Comparison of ENCODE assay signal across 25 cellular contexts in genomic region chr7:29394321-29394720, GRCh38.
"Had no signal": no experiment of that assay in that cellular context is flagged by ENCODE, and none has a peak within 500 bp of the region (broad histone marks: within the 10 kb centered on the region; RNA-seq: fewer than 3 reads in every experiment).

No MANE protein-coding gene starts in this region.

- H3K27me3 Mint-ChIP-seq: dendritic cell treated with granulocyte-macrophage colony-stimulating factor and Interleukin-4, amounts not matched to agents 40 ng/mL and 50 ng/mL, for 4 days; effector memory CD8-positive, alpha-beta T cell had no signal

- H3K27me3 ChIP-seq: colonic mucosa, esophagus squamous epithelium, gastrocnemius medialis, heart right ventricle, left lung had no signal

- DNase-seq: colonic mucosa; cortex of kidney; effector CD8-positive, alpha-beta T cell; effector memory CD8-positive, alpha-beta T cell; endodermal cell; erythroblast; esophagus squamous epithelium; foreskin fibroblast; foreskin melanocyte; gastrocnemius medialis; glutamatergic neuron; heart right ventricle; hippocampal formation; left cardiac atrium; left lung; left ventricle myocardium superior; lower lobe of right lung; mesenchymal stem cell; mucosa of descending colon had no signal

- ATAC-seq: effector memory CD8-positive, alpha-beta T cell; esophagus mucosa; gastrocnemius medialis; left cardiac atrium; left lung; lower lobe of right lung; mucosa of descending colon had no signal

- H3K4me1 ChIP-seq: colonic mucosa, esophagus squamous epithelium, gastrocnemius medialis, left lung, lower lobe of right lung had no signal

- H3K4me3 ChIP-seq: colonic mucosa, esophagus squamous epithelium, gastrocnemius medialis, heart right ventricle, left lung, lower lobe of right lung, mucosa of descending colon had no signal

- H3K4me1 Mint-ChIP-seq: endodermal cell had no signal

- FAIRE-seq: endometrium, islet of Langerhans had no signal

- H3K9me3 Mint-ChIP-seq: dendritic cell treated with granulocyte-macrophage colony-stimulating factor and Interleukin-4, amounts not matched to agents 40 ng/mL and 50 ng/mL, for 4 days; effector memory CD8-positive, alpha-beta T cell; endodermal cell; mesothelial cell of epicardium had no signal

- H3K9me3 ChIP-seq: colonic mucosa, esophagus squamous epithelium, gastrocnemius medialis, heart right ventricle, left lung, lower lobe of right lung, mucosa of descending colon had no signal

- H3K27ac Mint-ChIP-seq: dendritic cell treated with granulocyte-macrophage colony-stimulating factor and Interleukin-4, amounts not matched to agents 40 ng/mL and 50 ng/mL, for 4 days; effector memory CD8-positive, alpha-beta T cell; endodermal cell; mesothelial cell of epicardium had no signal

- H3K27ac ChIP-seq: colonic mucosa, epithelial cell of prostate, esophagus squamous epithelium, gastrocnemius medialis, heart right ventricle, left lung, lower lobe of right lung had no signal

- H3K4me3 Mint-ChIP-seq: dendritic cell treated with granulocyte-macrophage colony-stimulating factor and Interleukin-4, amounts not matched to agents 40 ng/mL and 50 ng/mL, for 4 days; effector memory CD8-positive, alpha-beta T cell; endodermal cell; mesothelial cell of epicardium had no signal

- H3K36me3 ChIP-seq: colonic mucosa, esophagus squamous epithelium, gastrocnemius medialis, left lung had no signal
